In the genomic region with DNA sequence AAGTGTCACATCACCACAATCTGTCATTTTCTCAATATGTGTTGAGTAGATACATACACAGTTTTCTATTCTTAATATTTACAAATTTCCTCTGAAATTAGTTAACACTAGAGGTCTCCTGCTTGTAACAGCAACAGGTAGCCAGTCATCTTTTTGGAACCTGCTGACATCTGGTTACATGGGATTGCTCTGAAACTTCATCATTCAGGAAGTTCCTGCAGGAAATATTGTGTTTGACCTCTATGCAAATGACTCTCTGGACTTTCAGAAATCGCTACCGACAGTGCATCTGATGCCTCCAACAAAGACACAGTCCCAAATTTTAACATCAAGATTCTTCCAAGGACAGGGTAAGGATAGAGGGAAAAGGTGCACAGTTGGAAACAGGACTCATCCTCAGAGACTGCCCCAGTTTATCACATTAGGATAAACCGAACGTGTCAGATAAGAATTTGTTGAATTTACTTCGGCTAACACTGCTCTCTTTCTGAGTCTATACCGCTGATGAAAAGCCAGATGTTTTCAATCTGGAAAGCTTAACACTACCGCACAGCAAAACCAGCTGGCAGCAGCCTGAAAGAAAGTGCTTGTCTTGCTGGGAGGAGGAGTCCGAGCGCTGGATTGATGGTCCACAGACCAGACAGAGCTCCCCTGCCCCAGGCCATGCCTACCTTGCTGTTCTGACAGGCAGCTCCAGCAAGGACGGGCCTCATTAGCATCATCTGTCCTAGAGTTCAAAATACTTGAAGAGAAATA, we compare ENCODE assay signal across 16 cellular contexts.
DNase-seq lines count a peak whose midpoint lies in the region; ATAC-seq, FAIRE-seq and TF ChIP-seq lines count a peak whose summit lies in the region.
"Had no signal": no experiment of that assay in that cellular context is flagged by ENCODE, and none has a peak within 500 bp of the region (broad histone marks: within the 10 kb centered on the region; RNA-seq: fewer than 3 reads in every experiment).

No MANE protein-coding gene starts in this region.

- CTCF ChIA-PET in A549 (lab: Yijun Ruan, JAX): interaction anchor here (1.1 kb wide), 1 partner anchor 12 kb away, joined by 3 read pairs; no protein-coding TSS in a partner anchor

- TF ChIP-seq POLR2A in A549 (IDR thresholded peaks at IDR 0.05; ENCODE audit: low read length): no peak

- H3K4me2 ChIP-seq in A549: no peak overlapping the region

- peak in 1 of 2 experiments; percentile 10 for DNase-seq in A549 (ENCODE audit: low read depth in 1 of 2, low spot score in 1 of 2)
- DNase-seq in HFFc6: no peak
- DNase-seq in dermis microvascular lymphatic vessel endothelial cell (ENCODE audit: low read depth in 2 of 2): peak; percentile 55 to 60
- DNase-seq in kidney tubule cell (ENCODE audit: low spot score): peak; percentile 28
- no peak for DNase-seq in activated T-cell treated with anti-CD3 and anti-CD28 coated beads for 4 hours
- no peak for DNase-seq in RPMI8226
- no peak for DNase-seq in RKO (ENCODE audit: low spot score)
- DNase-seq: ACHN; activated B cell treated with CpG ODN at 0.5 μM for 24 hours; activated naive CD4-positive, alpha-beta T cell treated with anti-CD3 and anti-CD28 coated beads, Interleukin-2, amount 10 ng/mL, durations not matched to agents 7 days and 5 days; central memory CD4-positive, alpha-beta T cell; hypothalamus; NCI-H2227 treated with DMSO at 0.1 percent for 48 hours had no signal

- peaks cover 20% of the 10 kb centered on the region for H3K4me1 ChIP-seq in A549

- no peak for TF ChIP-seq EP300 in A549 (IDR thresholded peaks at IDR 0.05)

- no peak overlapping the region for H3K27ac Mint-ChIP-seq in HFFc6
- H3K27ac Mint-ChIP-seq: activated B cell treated with CpG ODN at 0.5 μM for 24 hours; activated naive CD4-positive, alpha-beta T cell treated with anti-CD3 and anti-CD28 coated beads, Interleukin-2, amount 10 ng/mL, durations not matched to agents 7 days and 5 days; IgD-negative memory B cell; stimulated activated memory B cell treated with anti-CD40 and anti-IgM and Interleukin-4, amounts not matched to agents 10 μg/mL and 1 μg/mL and 100 μg/mL, for 72 hours had no signal

- H3K27me3 Mint-ChIP-seq in HFFc6 (ENCODE audit: insufficient read depth): peaks cover 1% of the 10 kb centered on the region
- H3K27me3 Mint-ChIP-seq: activated B cell treated with CpG ODN at 0.5 μM for 24 hours; stimulated activated memory B cell treated with anti-CD40 and anti-IgM and Interleukin-4, amounts not matched to agents 10 μg/mL and 1 μg/mL and 100 μg/mL, for 72 hours had no signal

- peaks cover 18% of the 10 kb centered on the region for H3K4me1 Mint-ChIP-seq in HFFc6 (ENCODE audit: low read depth)
- H3K4me1 Mint-ChIP-seq: activated B cell treated with CpG ODN at 0.5 μM for 24 hours; activated naive CD4-positive, alpha-beta T cell treated with anti-CD3 and anti-CD28 coated beads, Interleukin-2, amount 10 ng/mL, durations not matched to agents 7 days and 5 days; IgD-negative memory B cell; stimulated activated memory B cell treated with anti-CD40 and anti-IgM and Interleukin-4, amounts not matched to agents 10 μg/mL and 1 μg/mL and 100 μg/mL, for 72 hours had no signal

- no peaks in the 10 kb centered on the region for H3K9me3 Mint-ChIP-seq in HFFc6
- H3K9me3 Mint-ChIP-seq: activated naive CD4-positive, alpha-beta T cell treated with anti-CD3 and anti-CD28 coated beads, Interleukin-2, amount 10 ng/mL, durations not matched to agents 7 days and 5 days; stimulated activated memory B cell treated with anti-CD40 and anti-IgM and Interleukin-4, amounts not matched to agents 10 μg/mL and 1 μg/mL and 100 μg/mL, for 72 hours had no signal

- POLR2A ChIA-PET in A549 (lab: Yijun Ruan, JAX): no interaction called here

- TF ChIP-seq CTCF in A549 (IDR thresholded peaks at IDR 0.05): no peak
- no peak for TF ChIP-seq CTCF in HFFc6 (IDR thresholded peaks at IDR 0.05)

- H3K4me3 ChIP-seq in A549: no peak overlapping the region

- ATAC-seq in A549: no peak
- no peak for ATAC-seq in HG03135 (IDR thresholded peaks at IDR 0.05; ENCODE audit: unreplicated experiment)
- ATAC-seq: stimulated activated memory B cell treated with anti-CD40 and anti-IgM and Interleukin-4, amounts not matched to agents 10 μg/mL and 1 μg/mL and 100 μg/mL, for 72 hours had no signal

- peak overlapping the region in 1 of 2 experiments; percentile 34; a peak in 1 of 6 replicates for H3K27ac ChIP-seq in A549

- H3K9me3 ChIP-seq in A549: no peaks in the 10 kb centered on the region

- WGBS in A549 (ENCODE audit: missing lambda C conversion rate): 79% methylated on average over 10 of the region's 10 CpGs

- H3K36me3 Mint-ChIP-seq in HFFc6 (ENCODE audit: low read depth): no peaks in the 10 kb centered on the region
- H3K36me3 Mint-ChIP-seq: activated naive CD4-positive, alpha-beta T cell treated with anti-CD3 and anti-CD28 coated beads, Interleukin-2, amount 10 ng/mL, durations not matched to agents 7 days and 5 days; IgD-negative memory B cell; stimulated activated memory B cell treated with anti-CD40 and anti-IgM and Interleukin-4, amounts not matched to agents 10 μg/mL and 1 μg/mL and 100 μg/mL, for 72 hours had no signal

- no peak for TF ChIP-seq RAD21 in A549 (conservative IDR thresholded peaks at IDR 0.05 in 1 of 2, IDR thresholded peaks at IDR 0.05 in 1 of 2)

- H3K4me3 Mint-ChIP-seq in HFFc6: peak overlapping the region; percentile 2; the same call in 1 of the 2 replicates
- H3K4me3 Mint-ChIP-seq: activated B cell treated with CpG ODN at 0.5 μM for 24 hours; activated naive CD4-positive, alpha-beta T cell treated with anti-CD3 and anti-CD28 coated beads, Interleukin-2, amount 10 ng/mL, durations not matched to agents 7 days and 5 days; IgD-negative memory B cell; stimulated activated memory B cell treated with anti-CD40 and anti-IgM and Interleukin-4, amounts not matched to agents 10 μg/mL and 1 μg/mL and 100 μg/mL, for 72 hours had no signal

- peak; percentile 28 for FAIRE-seq in A549 (lab: Jason Lieb, UNC)

TF ChIP-seq in A549, 52 proteins besides CTCF, POLR2A, EP300 and RAD21:
- no peak for TF ChIP-seq E2F6 (IDR thresholded peaks at IDR 0.05; ENCODE audit: borderline replicate concordance, low read depth)
- TF ChIP-seq TFCP2L1 (CRISPR knock-in tag; IDR thresholded peaks at IDR 0.05): no peak
- TF ChIP-seq JUNB (IDR thresholded peaks at IDR 0.05): no peak
- TF ChIP-seq PHF8 (IDR thresholded peaks at IDR 0.05; ENCODE audit: borderline replicate concordance, low read depth): no peak
- no peak for TF ChIP-seq FOSB (CRISPR knock-in tag; IDR thresholded peaks at IDR 0.05)
- TF ChIP-seq NR3C1 (IDR thresholded peaks at IDR 0.05): no peak
- TF ChIP-seq CBX8 (IDR thresholded peaks at IDR 0.05): no peak
- no peak for TF ChIP-seq KDM1A (IDR thresholded peaks at IDR 0.05; ENCODE audit: low read depth)
- no peak for TF ChIP-seq CBX2 (IDR thresholded peaks at IDR 0.05; ENCODE audit: borderline replicate concordance, low read depth)
- TF ChIP-seq MAZ (IDR thresholded peaks at IDR 0.05; ENCODE audit: borderline replicate concordance, low read depth, low read length): no peak

Comparison
In these comparisons a context has a peak if more than half of its experiments do, and no peak if none do; other contexts are left out.
1. DNase-seq: peak in dermis microvascular lymphatic vessel endothelial cell (2 of 2) and kidney tubule cell (single experiment); none in HFFc6 (single experiment), activated T-cell treated with anti-CD3 and anti-CD28 coated beads for 4 hours (single experiment), RPMI8226 (single experiment) and RKO (single experiment).